ENCODE assay signal across 23 cellular contexts in the genomic region with DNA sequence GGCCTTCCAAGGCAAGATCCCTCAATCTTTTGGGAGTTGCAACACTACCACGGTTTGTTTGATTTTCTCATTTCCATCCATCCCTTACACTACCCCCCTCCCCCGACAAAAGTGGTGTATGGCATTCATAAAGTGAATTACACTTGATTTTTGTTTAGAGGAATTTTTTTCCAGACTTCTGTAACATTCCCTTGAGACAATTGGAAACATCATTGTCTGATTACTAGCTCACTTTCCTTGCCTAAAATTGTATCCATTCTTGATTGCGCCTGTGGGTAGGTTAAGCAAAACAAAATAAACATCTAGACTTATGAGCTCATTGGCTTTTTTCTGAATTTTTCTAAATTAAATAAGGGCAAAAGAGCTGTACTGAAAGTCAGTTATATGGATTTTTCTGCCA. TPM values are rescaled to one million over a fixed set of nuclear protein-coding genes. Genes with fewer than 3 reads are reported as not detected.
DNase-seq lines count a peak whose midpoint lies in the region; FAIRE-seq and TF ChIP-seq lines count a peak whose summit lies in the region.
"Had no signal": no experiment of that assay in that cellular context is flagged by ENCODE, and none has a peak within 500 bp of the region (broad histone marks: within the 10 kb centered on the region; RNA-seq: fewer than 3 reads in every experiment).

No MANE protein-coding gene starts in this region.

- H3K4me1 ChIP-seq in HAP-1 (peaks cover 60% of the 10 kb centered on the region), H1 (replicated peaks in 1 of 4; ENCODE audit: control insufficient read depth in 3 of 4, insufficient read depth in 4 of 4, low read length in 3 of 4) (peaks cover 1 to 19% (median 13%) of the 10 kb centered on the region in 4 experiments; a peak in 4 of 7 replicates)

- TF ChIP-seq POLR2A in H1 (IDR thresholded peaks at IDR 0.05; ENCODE audit: control extremely low read depth in 1 of 2, low read depth in 2 of 2, low read length in 2 of 2), result no peak

- H4K20me1 ChIP-seq in H1 (replicated peaks in 1 of 2; ENCODE audit: control insufficient read depth in 1 of 2, insufficient read depth in 2 of 2, low read length in 2 of 2), result no peaks in the 10 kb centered on the region

- CTCF ChIA-PET in H1 (lab: Charles Lee; ENCODE audit: partially characterized antibody), result interaction anchor here (1.1 to 1.3 kb wide), 2 partner anchors 8 to 10 kb away, joined by 3 read pairs; no protein-coding TSS in a partner anchor

- no peak for TF ChIP-seq RAD21 in H1 (IDR thresholded peaks at IDR 0.05 in 1 of 2, conservative IDR thresholded peaks at IDR 0.05 in 1 of 2; ENCODE audit: low read depth in 2 of 2, low read length in 2 of 2)

- H3K4me1 Mint-ChIP-seq in nephron, result peaks cover 70% of the 10 kb centered on the region
- H3K4me1 Mint-ChIP-seq in type B pancreatic cell (ENCODE audit: unreplicated experiment), result peaks cover 49% of the 10 kb centered on the region
- peaks cover 26% of the 10 kb centered on the region for H3K4me1 Mint-ChIP-seq in chondrocyte (ENCODE audit: low read depth)
- peaks cover 4% of the 10 kb centered on the region for H3K4me1 Mint-ChIP-seq in endothelial cell (ENCODE audit: unreplicated experiment)

- TF ChIP-seq CTCF in H1 (IDR thresholded peaks at IDR 0.05; ENCODE audit: control extremely low read depth in 1 of 3, insufficient read depth in 1 of 3, low read depth in 1 of 3, low read length in 3 of 3), result no peak
- no peak for TF ChIP-seq CTCF in nephron (IDR thresholded peaks at IDR 0.05; ENCODE audit: unreplicated experiment in 3 of 3)
- no peak for TF ChIP-seq CTCF in type B pancreatic cell (conservative IDR thresholded peaks at IDR 0.05)
- no peak for TF ChIP-seq CTCF in chondrocyte (IDR thresholded peaks at IDR 0.05)
- TF ChIP-seq CTCF in endothelial cell (IDR thresholded peaks at IDR 0.05; ENCODE audit: unreplicated experiment), result no peak

- H3K27ac Mint-ChIP-seq in nephron, result peak overlapping the region; percentile 77 to 83 (median 79)
- H3K27ac Mint-ChIP-seq in type B pancreatic cell, result no peak overlapping the region
- H3K27ac Mint-ChIP-seq in chondrocyte (ENCODE audit: unreplicated experiment), result no peak overlapping the region
- no peak overlapping the region for H3K27ac Mint-ChIP-seq in endothelial cell (ENCODE audit: unreplicated experiment)
- H3K27ac Mint-ChIP-seq: CD14-positive monocyte, HFFc6 had no signal

- no peak overlapping the region for H2BK120ac ChIP-seq in H1 (replicated peaks; ENCODE audit: low read depth, low read length)

- no peaks in the 10 kb centered on the region for H3K9me3 Mint-ChIP-seq in nephron
- H3K9me3 Mint-ChIP-seq in type B pancreatic cell, result no peaks in the 10 kb centered on the region
- no peaks in the 10 kb centered on the region for H3K9me3 Mint-ChIP-seq in chondrocyte (ENCODE audit: low read depth)
- no peaks in the 10 kb centered on the region for H3K9me3 Mint-ChIP-seq in endothelial cell (ENCODE audit: unreplicated experiment)

- no peaks in the 10 kb centered on the region for H3K79me1 ChIP-seq in H1 (ENCODE audit: low read depth, low read length)

- WGBS in H1 (ENCODE audit: extremely low coverage in 1 of 2, insufficient coverage in 1 of 2, insufficient read length in 1 of 2, insufficient replicate concordance in 2 of 2, low coverage in 1 of 2, low lambda C conversion rate in 2 of 2, missing lambda C conversion rate in 1 of 2), 2 experiments, result 71% methylated on average over 3 of the region's 3 CpGs; no CpG with 5 or more reads in 1 of the 2 experiments

- H2BK15ac ChIP-seq in H1 (ENCODE audit: low read length), result no peak overlapping the region

- no peak overlapping the region for H3K4ac ChIP-seq in H1 (replicated peaks; ENCODE audit: insufficient read length, low read depth, low read length)

- no peak overlapping the region for H2BK20ac ChIP-seq in H1 (ENCODE audit: low read length)

- H2BK5ac ChIP-seq in H1 (ENCODE audit: low read depth, low read length), result no peak overlapping the region

- no peak overlapping the region for H3K27ac ChIP-seq in H1 (ENCODE audit: low read depth, low read length)
- H3K27ac ChIP-seq: RWPE1 had no signal

- peak overlapping the region; percentile 50; the same call in 1 of the 2 replicates for H3K4me3 ChIP-seq in HAP-1
- no peak overlapping the region for H3K4me3 ChIP-seq in H1 (ENCODE audit: extremely low read depth in 1 of 4, insufficient read depth in 2 of 4, low read depth in 3 of 4, low read length in 4 of 4)
- H3K4me3 ChIP-seq: MG63 had no signal

- no peak overlapping the region for H3K23ac ChIP-seq in H1 (ENCODE audit: insufficient read length)

- no peak overlapping the region for H3K18ac ChIP-seq in H1 (ENCODE audit: extremely low read depth, low read length)

- DNase-seq in HAP-1 (ENCODE audit: low spot score in 2 of 2) (peak in 1 of 2 experiments; percentile 3), H1 (ENCODE audit: low read depth in 1 of 2, low spot score in 2 of 2) (no peak), type B pancreatic cell (ENCODE audit: extremely low spot score, unreplicated experiment) (no peak), chondrocyte (ENCODE audit: low spot score) (no peak), A172 (ENCODE audit: low spot score) (no peak), endothelial cell (ENCODE audit: low spot score) (no peak)
- DNase-seq: ACHN, AML-193, DMS 273 treated with DMSO at 0.1 percent for 48 hours, GDM1, HFFc6, Kasumi-1, MG63, NCI-H1048, NCI-H1436, NCI-H1930, NCI-H526, PC-3, SIG-M5 had no signal

- H4K91ac ChIP-seq in H1 (replicated peaks; ENCODE audit: insufficient read length, low read length), result no peak overlapping the region

- no peak overlapping the region for H2AFZ ChIP-seq in H1 (ENCODE audit: low read length)

- H3K27me3 ChIP-seq in HAP-1 (ENCODE audit: low read depth) (no peaks in the 10 kb centered on the region), H1 (replicated peaks in 1 of 4; ENCODE audit: control insufficient read depth in 3 of 4, extremely low read depth in 1 of 4, insufficient read depth in 3 of 4, low read length in 3 of 4) (peaks cover 0 to 3% (median 0%) of the 10 kb centered on the region in 4 experiments; a peak in 2 of 7 replicates)
- H3K27me3 ChIP-seq: MG63 had no signal

- H3K9me3 ChIP-seq in HAP-1 (no peaks in the 10 kb centered on the region), H1 (ENCODE audit: insufficient read depth in 2 of 2, low read depth in 1 of 2, low read length in 1 of 2) (no peaks in the 10 kb centered on the region)
- H3K9me3 ChIP-seq: MG63 had no signal

- POLR2A ChIA-PET in H1 (lab: Charles Lee; ENCODE audit: partially characterized antibody), result interaction anchor here (1.1 kb wide), 1 partner anchor 10 kb away, joined by 3 read pairs; no protein-coding TSS in a partner anchor

- H2BK12ac ChIP-seq in H1 (ENCODE audit: low read depth, low read length), result no peak overlapping the region

- H3K4me3 Mint-ChIP-seq in nephron, result peak overlapping the region; percentile 88 to 95 (median 95)
- H3K4me3 Mint-ChIP-seq in type B pancreatic cell, result peak overlapping the region; percentile 96
- no peak overlapping the region for H3K4me3 Mint-ChIP-seq in chondrocyte (ENCODE audit: unreplicated experiment)
- H3K4me3 Mint-ChIP-seq in endothelial cell (ENCODE audit: unreplicated experiment), result no peak overlapping the region
- H3K4me3 Mint-ChIP-seq: CD14-positive monocyte, HFFc6 had no signal

- no peak overlapping the region for H4K8ac ChIP-seq in H1 (ENCODE audit: extremely low read depth, insufficient read depth, low read length)

- H3K79me2 ChIP-seq in H1 (ENCODE audit: control insufficient read depth in 1 of 2, insufficient read depth in 2 of 2, low read length in 2 of 2), result peaks cover 0 to 26% of the 10 kb centered on the region in 2 experiments; a peak in 2 of 4 replicates

- H3K14ac ChIP-seq in H1 (ENCODE audit: insufficient read length), result no peak overlapping the region

- peaks cover 12% of the 10 kb centered on the region; the same call in 1 of the 2 replicates for H3K23me2 ChIP-seq in H1 (ENCODE audit: low read depth, low read length)

- H3K9ac ChIP-seq in H1 (replicated peaks in 1 of 4; ENCODE audit: extremely low read depth in 1 of 4, low read depth in 3 of 4, low read length in 3 of 4), result no peak overlapping the region

- no peak overlapping the region for H3K56ac ChIP-seq in H1 (replicated peaks; ENCODE audit: insufficient read length, low read depth, low read length)

- H3K36me3 ChIP-seq in HAP-1 (replicated peaks) (peaks cover 12% of the 10 kb centered on the region; the same call in 1 of the 2 replicates), H1 (ENCODE audit: control insufficient read depth in 2 of 4, insufficient read depth in 4 of 4, low read length in 3 of 4) (no peaks in the 10 kb centered on the region)
- H3K36me3 ChIP-seq: MG63 had no signal

- no peak overlapping the region for H4K5ac ChIP-seq in H1 (ENCODE audit: insufficient read length, low read depth, low read length)

- H2AK5ac ChIP-seq in H1 (ENCODE audit: low read depth, low read length), result no peak overlapping the region

- H3K36me3 Mint-ChIP-seq in nephron (ENCODE audit: low read depth) (peaks cover 7% of the 10 kb centered on the region), type B pancreatic cell (peaks cover 13% of the 10 kb centered on the region), chondrocyte (ENCODE audit: low read depth) (no peaks in the 10 kb centered on the region), endothelial cell (ENCODE audit: low read depth, unreplicated experiment) (no peaks in the 10 kb centered on the region)
- H3K36me3 Mint-ChIP-seq: CD14-positive monocyte had no signal

- FAIRE-seq in H1 (lab: Jason Lieb, UNC), result no peak
- FAIRE-seq: HTR-8/SVneo had no signal

- H3K27me3 Mint-ChIP-seq in nephron (ENCODE audit: low read depth), result peaks cover 3% of the 10 kb centered on the region
- H3K27me3 Mint-ChIP-seq in type B pancreatic cell, result peaks cover 24% of the 10 kb centered on the region
- peaks cover 10% of the 10 kb centered on the region for H3K27me3 Mint-ChIP-seq in chondrocyte (ENCODE audit: low read depth)
- H3K27me3 Mint-ChIP-seq in endothelial cell (ENCODE audit: unreplicated experiment), result peaks cover 2% of the 10 kb centered on the region

- in situ Hi-C loops in HAP-1 (cut with MboI; ENCODE audit: low sequenced_read_pairs), result no loop called here

- TF ChIP-seq EP300 in H1 (IDR thresholded peaks at IDR 0.05; ENCODE audit: borderline replicate concordance in 1 of 2, low read depth in 2 of 2, low read length in 2 of 2), result no peak

- H3K4me2 ChIP-seq in H1 (ENCODE audit: insufficient read depth in 1 of 2, low read depth in 2 of 2, low read length in 2 of 2), result peak overlapping the region; percentile 49 to 98; a peak in 2 of 4 replicates

RNA-seq across cellular contexts. Expression of a gene that starts 3.5 kb away (rescaled TPM):
- total RNA-seq in H1 (2021; fragmentation: NEBNext Ultra II Directional; extraction: Animal tissue kit (Norgen Biotek cat#: 25700)), result 70.7 and 71.9 TPM in 2 replicates
- polyA plus RNA-seq in H1 (2011; rRNA removed), result 60.0 and 64.8 TPM in 2 replicates
- polyA plus RNA-seq in H1 (2011; cell fraction: cytosol; rRNA removed), result 83.8 TPM
- polyA plus RNA-seq in H1 (2011; cell fraction: nucleus; rRNA removed), result 44.4 TPM
- polyA plus RNA-seq in H1 (2012, experiment 1 of 2), result 71.1 to 85.9 TPM (median 74.5 TPM) in 4 replicates
- 25.3 TPM for polyA plus RNA-seq in H1 (2012, experiment 2 of 2)
- 68.5 TPM for polyA plus RNA-seq in H1 (2013, experiment 1 of 2)
- 61.4 TPM for polyA plus RNA-seq in H1 (2013, experiment 2 of 2)
- 57.5 and 90.3 TPM in 2 replicates for polyA minus RNA-seq in H1 (2011; rRNA and poly(A)+ RNA removed)
- 35.8 TPM for polyA minus RNA-seq in H1 (2011; cell fraction: cytosol; rRNA and poly(A)+ RNA removed)
- polyA minus RNA-seq in H1 (2011; cell fraction: nucleus; rRNA and poly(A)+ RNA removed), result 66.8 TPM
- total RNA-seq in type B pancreatic cell (ENCODE audit: low replicate concordance) (192 and 628 TPM in 2 replicates), chondrocyte (1.5 to 5.9 TPM (median 1.9 TPM) in 3 replicates), endothelial cell (ENCODE audit: unreplicated experiment) (4.7 TPM)
- not detected in 2 replicates for total RNA-seq in A172 (2014; rRNA removed; shearing (Covaris generic))
- total RNA-seq: HFFc6, PC-3 had no signal
- polyA plus RNA-seq: CD14-positive monocyte had no signal

Comparison
In these comparisons a context has a peak if more than half of its experiments do, and no peak if none do; other contexts are left out.
1. H3K27ac Mint-ChIP-seq: peak in nephron (3 of 3); none in type B pancreatic cell (single experiment), chondrocyte (single experiment) and endothelial cell (single experiment).
2. H3K4me3 Mint-ChIP-seq: peak in nephron (3 of 3) and type B pancreatic cell (single experiment); none in chondrocyte (single experiment) and endothelial cell (single experiment).
3. RNA of a gene that starts 3.5 kb away (total RNA-seq): 192 to 628 TPM in type B pancreatic cell and 70.7 to 71.9 TPM in H1; 4.7 TPM in endothelial cell (single experiment), 1.5 to 5.9 TPM in chondrocyte and not detected in A172; every median in the first group is over 10 times any median in the second.